30 cellular contexts compared by ENCODE assay signal in the genomic region with DNA sequence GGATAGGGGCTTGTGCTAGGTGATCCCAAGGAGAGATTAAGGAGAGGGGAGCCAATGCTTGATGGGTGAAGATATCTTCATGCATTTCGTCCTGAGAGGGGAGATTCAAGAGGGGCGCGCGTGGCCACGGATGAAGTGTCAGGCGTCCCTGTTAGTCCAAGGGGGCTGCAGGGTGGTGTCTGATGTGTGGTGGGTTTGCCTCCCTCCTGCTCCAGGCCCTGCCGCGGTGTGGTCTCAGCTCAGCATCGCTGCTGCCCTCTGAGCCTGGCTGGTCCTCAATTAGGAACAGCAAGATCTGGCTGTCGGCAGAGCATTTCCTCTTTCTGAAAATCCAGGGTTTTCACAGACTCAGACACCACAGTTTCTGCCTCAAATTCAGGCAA.
"Had no signal": no experiment of that assay in that cellular context is flagged by ENCODE, and none has a peak within 500 bp of the region (broad histone marks: within the 10 kb centered on the region; RNA-seq: fewer than 3 reads in every experiment).

No MANE protein-coding gene starts in this region.

- H3K27ac ChIP-seq: colonic mucosa, esophagus squamous epithelium, heart right ventricle, left lung, pancreas, right atrium auricular region, suprapubic skin, transverse colon, upper lobe of right lung had no signal

- H3K4me1 ChIP-seq: colonic mucosa, heart right ventricle, left lung, pancreas, right atrium auricular region, upper lobe of right lung had no signal

- H3K9me3 ChIP-seq: colonic mucosa, left lung, mucosa of descending colon, pancreas, right atrium auricular region, suprapubic skin, transverse colon, upper lobe of right lung had no signal

- H3K27ac Mint-ChIP-seq: dendritic cell treated with granulocyte-macrophage colony-stimulating factor and Interleukin-4, amounts not matched to agents 40 ng/mL and 50 ng/mL, for 4 days; mesothelial cell of epicardium; naive B cell; natural killer cell treated with Interleukin-12 subunit alpha and Interleukin-12 subunit beta and Interleukin-15 and Interleukin-18, amount 100 ng/mL, for 72 hours; stimulated activated naive CD8-positive, alpha-beta T cell treated with anti-CD3 and anti-CD28 coated beads, Interleukin-15, amount 100 ng/mL, for 72 hours had no signal

- H3K4me1 Mint-ChIP-seq: mesothelial cell of epicardium, naive B cell, neural crest cell had no signal

- H3K36me3 ChIP-seq: colonic mucosa, esophagus squamous epithelium, heart right ventricle, left lung, pancreas, right atrium auricular region, suprapubic skin, transverse colon, upper lobe of right lung had no signal

- H3K36me3 Mint-ChIP-seq: naive B cell; natural killer cell treated with Interleukin-12 subunit alpha and Interleukin-12 subunit beta and Interleukin-15 and Interleukin-18, amount 100 ng/mL, for 72 hours had no signal

- H3K9me3 Mint-ChIP-seq: naive B cell; natural killer cell treated with Interleukin-12 subunit alpha and Interleukin-12 subunit beta and Interleukin-15 and Interleukin-18, amount 100 ng/mL, for 72 hours; stimulated activated naive CD8-positive, alpha-beta T cell treated with anti-CD3 and anti-CD28 coated beads, Interleukin-15, amount 100 ng/mL, for 72 hours had no signal

- ATAC-seq: heart right ventricle; left cardiac atrium; left lung; mucosa of descending colon; natural killer cell treated with Interleukin-12 subunit alpha and Interleukin-12 subunit beta and Interleukin-15 and Interleukin-18, amount 100 ng/mL, for 72 hours; pancreas; sciatic nerve; stimulated activated naive CD8-positive, alpha-beta T cell treated with anti-CD3 and anti-CD28 coated beads, Interleukin-15, amount 100 ng/mL, for 72 hours; upper lobe of right lung had no signal

- H3K27me3 ChIP-seq: colonic mucosa, pancreas, right atrium auricular region, suprapubic skin, transverse colon, upper lobe of right lung had no signal

- H3K4me3 Mint-ChIP-seq: dendritic cell treated with granulocyte-macrophage colony-stimulating factor and Interleukin-4, amounts not matched to agents 40 ng/mL and 50 ng/mL, for 4 days; mesothelial cell of epicardium; natural killer cell treated with Interleukin-12 subunit alpha and Interleukin-12 subunit beta and Interleukin-15 and Interleukin-18, amount 100 ng/mL, for 72 hours; neural crest cell; stimulated activated naive CD8-positive, alpha-beta T cell treated with anti-CD3 and anti-CD28 coated beads, Interleukin-15, amount 100 ng/mL, for 72 hours had no signal

- DNase-seq: colonic mucosa; effector memory CD4-positive, alpha-beta T cell; esophagus squamous epithelium; foreskin melanocyte; glutamatergic neuron; heart right ventricle; hippocampal formation; left cardiac atrium; left lung; mesenchymal stem cell; mucosa of descending colon; naive B cell; nucleus accumbens; pancreas; stimulated activated CD4-positive, alpha-beta T cell treated with anti-CD3 and anti-CD28 coated beads, Interleukin-12 subunit alpha, Interleukin-12 subunit beta, amount 100 ng/mL, for 4 hours; stimulated activated CD4-positive, alpha-beta T cell treated with anti-CD3 and anti-CD28 coated beads, Interleukin-1b, Interleukin-23, amount 100 ng/mL, for 48 hours; stimulated activated CD4-positive, alpha-beta T cell treated with anti-CD3 and anti-CD28 coated beads, Interleukin-4, amount 100 ng/mL, for 1 hour; stimulated activated CD8-positive, alpha-beta memory T cell treated with anti-CD3 and anti-CD28 coated beads, Interleukin-4, amount 100 ng/mL, for 48 hours; stimulated activated naive CD4-positive, alpha-beta T cell; stimulated activated naive CD8-positive, alpha-beta T cell treated with anti-CD3 and anti-CD28 coated beads, Interleukin-15, amount 100 ng/mL, for 72 hours; transverse colon; upper lobe of right lung had no signal

- H3K4me3 ChIP-seq: colonic mucosa, esophagus squamous epithelium, heart right ventricle, left lung, mucosa of descending colon, pancreas, right atrium auricular region, smooth muscle cell, suprapubic skin, transverse colon, upper lobe of right lung had no signal
